ENCODE assay signal across 8 cellular contexts in the genomic region with DNA sequence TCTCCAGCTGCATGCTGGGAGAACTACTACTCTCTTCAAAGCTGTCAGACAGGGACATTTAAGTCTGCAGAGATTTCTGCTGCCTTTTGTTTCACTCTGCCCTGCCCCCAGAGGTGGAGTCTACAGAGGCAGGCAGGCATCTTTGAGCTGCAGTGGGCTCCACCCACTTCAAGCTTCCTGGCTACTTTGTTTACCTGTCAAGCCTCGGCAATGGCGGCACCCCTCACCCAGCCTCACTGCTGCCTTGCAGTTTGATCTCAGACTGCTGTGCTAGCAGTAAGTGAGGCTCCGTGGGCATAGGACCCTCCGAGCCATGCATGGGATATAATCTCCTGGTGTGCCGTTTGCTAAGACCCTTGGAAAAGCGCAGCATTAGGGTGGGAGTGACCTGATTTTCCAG.
DNase-seq lines count a peak whose midpoint lies in the region; ATAC-seq and TF ChIP-seq lines count a peak whose summit lies in the region.
"Not testable (repeated sequence)": the region's sequence is repeated elsewhere in the genome, so short reads cannot be mapped to it uniquely, and the experiment has no call there.

No MANE protein-coding gene starts in this region.

- not testable (repeated sequence) for H3K9ac ChIP-seq in OCI-LY1 (ENCODE audit: low read length)

- DNase-seq in A172 (ENCODE audit: low spot score) (peak; percentile 66), GM12865 (ENCODE audit: low read depth) (peak; percentile 3), LNCaP clone FGC (ENCODE audit: low read depth) (peak; percentile 1), NCI-H2081 (lab: John Stamatoyannopoulos, UW) (peak; percentile 20 to 50), NCI-H345 treated with DMSO at 0.1 percent for 48 hours (lab: John Stamatoyannopoulos, UW; ENCODE audit: unreplicated experiment) (peak; percentile 9), RWPE2 (ENCODE audit: low spot score) (peak; percentile 17), kidney tubule cell (ENCODE audit: low spot score) (peak; percentile 0)

- not testable (repeated sequence) for H3K27me3 ChIP-seq in OCI-LY1 (ENCODE audit: insufficient read depth, low read length); RWPE2 (ENCODE audit: insufficient read depth, poor library complexity, severe bottlenecking)

- not testable (repeated sequence) for H4K20me1 ChIP-seq in OCI-LY1 (ENCODE audit: insufficient read depth, low read length)

- H3K4me2 ChIP-seq in OCI-LY1 (ENCODE audit: low read length) = not testable (repeated sequence)

- peaks cover 14% of the 10 kb centered on the region for H3K4me1 ChIP-seq in OCI-LY1 (ENCODE audit: insufficient read depth, low read length, severe bottlenecking)
- not testable (repeated sequence) for H3K4me1 ChIP-seq in RWPE2 (ENCODE audit: insufficient read depth, poor library complexity, severe bottlenecking)

- not testable (repeated sequence) for H2AFZ ChIP-seq in OCI-LY1 (ENCODE audit: low read length)

- not testable (repeated sequence) for H3K36me3 ChIP-seq in OCI-LY1 (ENCODE audit: insufficient read depth, low read length); RWPE2 (ENCODE audit: low read depth)

- not testable (repeated sequence) for H3K27ac ChIP-seq in OCI-LY1 (ENCODE audit: low read depth, low read length, poor library complexity, severe bottlenecking); RWPE2 (ENCODE audit: poor library complexity, severe bottlenecking)

- H3K9me2 ChIP-seq in OCI-LY1 (ENCODE audit: low read depth, low read length) = not testable (repeated sequence)

- H3K4me3 ChIP-seq in GM12865 (ENCODE audit: low read depth, low read length); RWPE2 (ENCODE audit: severe bottlenecking): not testable (repeated sequence)
- peak overlapping the region; percentile 37 for H3K4me3 ChIP-seq in LNCaP clone FGC (ENCODE audit: low read depth, low read length)
- peak overlapping the region; percentile 19 for H3K4me3 ChIP-seq in OCI-LY1 (ENCODE audit: low read depth, low read length, poor library complexity, severe bottlenecking)

- not testable (repeated sequence) for H3K9me3 ChIP-seq in OCI-LY1 (ENCODE audit: low read length); RWPE2 (ENCODE audit: severe bottlenecking)

- TF ChIP-seq CTCF in GM12865 (IDR thresholded peaks at IDR 0.05; ENCODE audit: insufficient read depth, low read depth, low read length, missing control alignments); LNCaP clone FGC (IDR thresholded peaks at IDR 0.05; ENCODE audit: control insufficient read depth, extremely low read depth, insufficient read depth); OCI-LY1 (IDR thresholded peaks at IDR 0.05; ENCODE audit: low read length); RWPE2 (IDR thresholded peaks at IDR 0.05; ENCODE audit: poor library complexity, severe bottlenecking): not testable (repeated sequence)

- H3F3A ChIP-seq in OCI-LY1 (ENCODE audit: insufficient read depth, low read length) = not testable (repeated sequence)

- ATAC-seq in RWPE2 (ENCODE audit: low read depth) = not testable (repeated sequence)

- not testable (repeated sequence) for H3K79me2 ChIP-seq in OCI-LY1 (ENCODE audit: insufficient read depth, low read length)

Comparison
In these comparisons a context has a peak if more than half of its experiments do, and no peak if none do; other contexts are left out.
1. DNase-seq: peak in every context shown above with its lines; median percentile 66 in A172; 35 in NCI-H2081; 17 in RWPE2; 9 in NCI-H345 treated with DMSO at 0.1 percent for 48 hours; 3 in GM12865; 1 in LNCaP clone FGC; 0 in kidney tubule cell.